ENCODE assay signal across 12 cellular contexts in the genomic region with DNA sequence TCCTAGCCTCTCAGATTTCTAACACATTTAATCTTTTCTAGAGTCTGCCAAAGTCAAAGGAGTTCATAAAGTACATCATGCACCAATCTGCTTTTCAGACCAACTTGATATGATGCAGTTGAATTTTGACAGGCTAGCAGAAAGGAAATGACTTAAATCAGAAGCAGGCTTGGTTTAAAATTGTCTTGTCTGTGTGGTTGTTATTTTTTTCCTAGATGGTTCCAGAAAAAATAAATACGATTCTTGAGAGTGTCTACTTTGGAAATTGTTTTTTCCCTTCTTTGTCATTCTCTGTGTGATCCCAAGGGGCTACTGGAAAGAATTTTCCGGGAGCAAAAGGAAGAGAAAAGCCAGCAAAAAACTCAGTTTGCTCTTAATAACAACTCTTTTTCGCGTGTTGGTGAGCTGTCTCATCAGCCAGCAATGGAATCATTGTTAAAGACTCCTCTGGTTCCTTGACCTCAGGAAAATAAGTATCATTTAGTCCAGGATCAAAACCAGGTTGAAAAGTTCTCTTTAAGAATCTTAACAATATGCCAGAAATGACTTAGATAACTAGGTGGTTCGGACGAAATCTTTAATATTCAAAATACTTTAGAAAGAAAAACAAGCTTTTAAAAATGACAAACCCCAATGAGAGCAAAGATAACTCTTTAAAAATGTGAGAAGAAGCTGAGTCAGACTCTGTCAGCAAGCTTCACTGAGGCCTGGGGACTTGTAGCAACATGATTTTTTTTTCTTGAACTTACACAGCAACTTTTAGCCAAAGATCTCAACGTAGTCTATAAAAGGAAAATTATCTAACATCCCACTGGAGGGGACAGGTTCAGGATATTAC. TPM values are rescaled to one million over a fixed set of nuclear protein-coding genes. Genes with fewer than 3 reads are reported as not detected.
DNase-seq lines count a peak whose midpoint lies in the region; ATAC-seq and TF ChIP-seq lines count a peak whose summit lies in the region.
"Had no signal": no experiment of that assay in that cellular context is flagged by ENCODE, and none has a peak within 500 bp of the region (broad histone marks: within the 10 kb centered on the region; RNA-seq: fewer than 3 reads in every experiment).

No MANE protein-coding gene starts in this region.

- ATAC-seq in WTC11 (no peak), HG02973 (IDR thresholded peaks at IDR 0.05; ENCODE audit: unreplicated experiment) (no peak), GM18511 (IDR thresholded peaks at IDR 0.05; ENCODE audit: unreplicated experiment) (no peak), HG03565 (IDR thresholded peaks at IDR 0.05; ENCODE audit: unreplicated experiment) (no peak)
- ATAC-seq: effector memory CD8-positive, alpha-beta T cell had no signal

- H2AFZ ChIP-seq in neuronal stem cell (ENCODE audit: low read length), result peak overlapping the region; percentile 48

- no peak overlapping the region for H3K14ac ChIP-seq in neuronal stem cell (ENCODE audit: low read length)

- no peak overlapping the region for H3K23ac ChIP-seq in neuronal stem cell (ENCODE audit: low read depth, low read length, poor library complexity)

- CTCF ChIA-PET in AG04450 (lab: Charles Lee), result no interaction called here
- CTCF ChIA-PET in WTC11 (lab: Charles Lee), result no interaction called here
- CTCF ChIA-PET in HEK293T (lab: Yijun Ruan, JAX), result no interaction called here

- H3K18ac ChIP-seq in neuronal stem cell (ENCODE audit: low read length), result no peak overlapping the region

- H3K9me3 Mint-ChIP-seq in WTC11, result no peaks in the 10 kb centered on the region
- H3K9me3 Mint-ChIP-seq: effector memory CD8-positive, alpha-beta T cell had no signal

- H2BK120ac ChIP-seq in neuronal stem cell (ENCODE audit: low read depth, low read length), result no peak overlapping the region

- H3K79me1 ChIP-seq in neuronal stem cell (ENCODE audit: low read depth, low read length), result no peaks in the 10 kb centered on the region

- H3K4me3 ChIP-seq in AG04450 (ENCODE audit: low read depth, low read length), result no peak overlapping the region
- H3K4me3 ChIP-seq in fibroblast of pulmonary artery (replicated peaks; ENCODE audit: low read depth, low read length), result no peak overlapping the region
- no peak overlapping the region for H3K4me3 ChIP-seq in neuronal stem cell (ENCODE audit: low read length in 2 of 2)

- no peak overlapping the region for H3K4ac ChIP-seq in neuronal stem cell (ENCODE audit: low read length)

- no peak for TF ChIP-seq CTCF in AG04450 (IDR thresholded peaks at IDR 0.05; ENCODE audit: low read depth, low read length)
- no peak for TF ChIP-seq CTCF in WTC11 (IDR thresholded peaks at IDR 0.05)
- TF ChIP-seq CTCF in fibroblast of pulmonary artery (IDR thresholded peaks at IDR 0.05; ENCODE audit: low read length, missing control alignments), result no peak

- no peak overlapping the region for H4K8ac ChIP-seq in neuronal stem cell (ENCODE audit: low read depth, low read length)

- no peak overlapping the region for H3K4me2 ChIP-seq in neuronal stem cell (ENCODE audit: insufficient read depth, low read length, poor library complexity, severe bottlenecking)

- peak overlapping the region; percentile 54; the same call in 1 of the 2 replicates for H3K27ac Mint-ChIP-seq in WTC11
- H3K27ac Mint-ChIP-seq: effector memory CD8-positive, alpha-beta T cell had no signal

- H3K27me3 ChIP-seq in AG04450 (ENCODE audit: control insufficient read depth, insufficient read depth, low read length) (no peaks in the 10 kb centered on the region), neuronal stem cell (ENCODE audit: control insufficient read depth in 3 of 3, insufficient read depth in 3 of 3, low read depth in 1 of 3, low read length in 3 of 3) (no peaks in the 10 kb centered on the region)

- H3K4me1 ChIP-seq in neuronal stem cell (ENCODE audit: control insufficient read depth in 2 of 2, insufficient read depth in 1 of 2, low read depth in 1 of 2, low read length in 2 of 2), result peaks cover 0 to 4% of the 10 kb centered on the region in 2 donors

- POLR2A ChIA-PET in AG04450 (lab: Yijun Ruan, JAX) (no interaction called here), WTC11 (lab: Charles Lee) (no interaction called here), HEK293T (lab: Yijun Ruan, JAX) (no interaction called here)

- no peaks in the 10 kb centered on the region for H3K27me3 Mint-ChIP-seq in WTC11 (ENCODE audit: low read depth)

- H3K36me3 ChIP-seq in neuronal stem cell (replicated peaks in 1 of 2; ENCODE audit: control insufficient read depth in 2 of 2, insufficient read depth in 2 of 2, low read length in 2 of 2), result no peaks in the 10 kb centered on the region

- no peak overlapping the region for H2AK5ac ChIP-seq in neuronal stem cell (ENCODE audit: low read depth, low read length)

- H3K27ac ChIP-seq in AG04450 (ENCODE audit: low read depth, low read length), result peak overlapping the region; percentile 88
- H3K27ac ChIP-seq in neuronal stem cell (replicated peaks; ENCODE audit: low read length), result no peak overlapping the region

- H3K36me3 Mint-ChIP-seq in WTC11, result no peaks in the 10 kb centered on the region

- WGBS in neuronal stem cell (ENCODE audit: extremely low coverage in 2 of 2, insufficient read length in 2 of 2, insufficient replicate concordance in 1 of 2), 2 donors, result no CpG with 5 or more reads among the region's 7 CpGs

- no peaks in the 10 kb centered on the region for H3K9me3 ChIP-seq in AG04450 (ENCODE audit: control insufficient read depth, insufficient read depth, low read length)
- no peaks in the 10 kb centered on the region for H3K9me3 ChIP-seq in neuronal stem cell (replicated peaks in 1 of 2; ENCODE audit: control insufficient read depth in 2 of 2, insufficient read depth in 1 of 2, low read depth in 1 of 2, low read length in 2 of 2)

- no peak overlapping the region for H2BK12ac ChIP-seq in neuronal stem cell (ENCODE audit: low read length)

- H3K4me1 Mint-ChIP-seq in WTC11, result peaks cover 22% of the 10 kb centered on the region

- H3K4me3 Mint-ChIP-seq in WTC11, result no peak overlapping the region
- H3K4me3 Mint-ChIP-seq: effector memory CD8-positive, alpha-beta T cell had no signal

- no peak overlapping the region for H3K9ac ChIP-seq in neuronal stem cell (ENCODE audit: low read depth, low read length, poor library complexity)

- H4K91ac ChIP-seq in neuronal stem cell (ENCODE audit: low read depth, low read length, poor library complexity), result no peak overlapping the region

- H2BK5ac ChIP-seq in neuronal stem cell (ENCODE audit: low read length), result no peak overlapping the region

- H2BK15ac ChIP-seq in neuronal stem cell (ENCODE audit: low read length), result no peak overlapping the region

- DNase-seq in AG04450 (ENCODE audit: low read depth, low spot score) (peak; percentile 20), WTC11 (ENCODE audit: low spot score) (no peak), fibroblast of pulmonary artery (ENCODE audit: low read depth) (peak; percentile 56), neuronal stem cell (ENCODE audit: low spot score) (no peak), HEK293T (ENCODE audit: extremely low spot score) (no peak)
- DNase-seq: ACHN; effector memory CD8-positive, alpha-beta T cell; NCI-H526; stimulated activated CD4-positive, alpha-beta T cell treated with anti-CD3 and anti-CD28 coated beads, Interleukin-2, amount 100 ng/mL, for 48 hours had no signal

TF ChIP-seq in WTC11, 78 proteins besides CTCF, POLR2A, EP300 and RAD21 (continues in another document):
- TF ChIP-seq FOXJ3 (CRISPR knock-in tag; IDR thresholded peaks at IDR 0.05; ENCODE audit: borderline replicate concordance) (no peak), GABPB1 (CRISPR knock-in tag; IDR thresholded peaks at IDR 0.05) (no peak), KAT7 (CRISPR knock-in tag; IDR thresholded peaks at IDR 0.05; ENCODE audit: borderline replicate concordance) (no peak)
- TF ChIP-seq, protein P1, sequence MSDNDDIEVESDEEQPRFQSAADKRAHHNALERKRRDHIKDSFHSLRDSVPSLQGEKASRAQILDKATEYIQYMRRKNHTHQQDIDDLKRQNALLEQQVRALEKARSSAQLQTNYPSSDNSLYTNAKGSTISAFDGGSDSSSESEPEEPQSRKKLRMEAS (CRISPR knock-in tag; IDR thresholded peaks at IDR 0.05), result no peak
- TF ChIP-seq, protein P2, sequence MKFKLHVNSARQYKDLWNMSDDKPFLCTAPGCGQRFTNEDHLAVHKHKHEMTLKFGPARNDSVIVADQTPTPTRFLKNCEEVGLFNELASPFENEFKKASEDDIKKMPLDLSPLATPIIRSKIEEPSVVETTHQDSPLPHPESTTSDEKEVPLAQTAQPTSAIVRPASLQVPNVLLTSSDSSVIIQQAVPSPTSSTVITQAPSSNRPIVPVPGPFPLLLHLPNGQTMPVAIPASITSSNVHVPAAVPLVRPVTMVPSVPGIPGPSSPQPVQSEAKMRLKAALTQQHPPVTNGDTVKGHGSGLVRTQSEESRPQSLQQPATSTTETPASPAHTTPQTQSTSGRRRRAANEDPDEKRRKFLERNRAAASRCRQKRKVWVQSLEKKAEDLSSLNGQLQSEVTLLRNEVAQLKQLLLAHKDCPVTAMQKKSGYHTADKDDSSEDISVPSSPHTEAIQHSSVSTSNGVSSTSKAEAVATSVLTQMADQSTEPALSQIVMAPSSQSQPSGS (CRISPR knock-in tag; IDR thresholded peaks at IDR 0.05; ENCODE audit: borderline replicate concordance, low read depth), result no peak

TF ChIP-seq in HEK293T, 16 proteins besides CTCF, POLR2A, EP300 and RAD21:
- TF ChIP-seq HDGF (IDR thresholded peaks at IDR 0.05; ENCODE audit: borderline replicate concordance) (no peak), CTBP1 (IDR thresholded peaks at IDR 0.05; ENCODE audit: borderline replicate concordance) (no peak)

RNA-seq across cellular contexts. Expression of a gene that starts 49.7 kb away (rescaled TPM):
- polyA plus RNA-seq in AG04450 (2011; rRNA removed), result 11.7 and 13.8 TPM in 2 replicates
- polyA minus RNA-seq in AG04450 (2011; rRNA and poly(A)+ RNA removed), result 21.5 and 27.1 TPM in 2 replicates
- 17.4 to 19.7 TPM (median 18.7 TPM) in 3 replicates for total RNA-seq in WTC11 (2021)
- 19.3 TPM for polyA plus RNA-seq in neuronal stem cell (2013, experiment 1 of 2)
- polyA plus RNA-seq in neuronal stem cell (2013, experiment 2 of 2), result 21.3 TPM

Comparison
In these comparisons a context has a peak if more than half of its experiments do, and no peak if none do; other contexts are left out.
1. DNase-seq: peak in AG04450 (single experiment) and fibroblast of pulmonary artery (single experiment); none in WTC11 (single experiment), neuronal stem cell (single experiment) and HEK293T (single experiment).